In the genomic region with DNA sequence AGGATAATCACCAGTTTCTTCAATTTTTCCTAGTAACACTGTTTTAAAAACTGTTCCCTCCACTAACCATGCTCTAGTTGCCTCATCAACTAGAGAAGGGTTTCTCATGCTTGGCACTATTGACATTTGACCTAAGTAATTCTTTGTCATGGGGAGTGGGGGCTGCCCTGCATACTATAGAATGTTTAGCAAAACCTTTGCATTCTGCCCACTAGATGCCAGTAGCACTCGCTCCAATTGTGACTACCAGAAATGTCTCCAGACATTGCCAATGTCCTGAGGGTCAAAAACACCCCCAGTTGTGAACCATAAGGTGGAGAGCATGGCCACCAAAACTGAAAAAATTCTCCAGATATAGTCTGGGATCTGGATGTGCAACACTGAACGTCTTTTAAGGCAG, we compare ENCODE assay signal across 13 cellular contexts. TPM values are rescaled to one million over a fixed set of nuclear protein-coding genes. Genes with fewer than 3 reads are reported as not detected.
DNase-seq lines count a peak whose midpoint lies in the region; ATAC-seq, FAIRE-seq and TF ChIP-seq lines count a peak whose summit lies in the region.
"Had no signal": no experiment of that assay in that cellular context is flagged by ENCODE, and none has a peak within 500 bp of the region (broad histone marks: within the 10 kb centered on the region; RNA-seq: fewer than 3 reads in every experiment).

No MANE protein-coding gene starts in this region.

- H3K4me1 ChIP-seq in breast epithelium (no peaks in the 10 kb centered on the region), Loucy (ENCODE audit: insufficient read depth, low read length, poor library complexity, severe bottlenecking) (no peaks in the 10 kb centered on the region), psoas muscle (no peaks in the 10 kb centered on the region)

- DNase-seq in MCF 10A (ENCODE audit: unreplicated experiment) (peak; percentile 36), breast epithelium (ENCODE audit: low spot score in 2 of 2) (no peak), bronchial epithelial cell (ENCODE audit: low read depth) (peak; percentile 48), psoas muscle (no peak), posterior vena cava (ENCODE audit: low spot score) (no peak), middle frontal gyrus (ENCODE audit: extremely low spot score, low spot score) (no peak)
- DNase-seq in stimulated activated CD4-positive, alpha-beta T cell treated with anti-CD3 and anti-CD28 coated beads, Interleukin-4, amount 100 ng/mL, for 1 hour = no peak
- DNase-seq: activated CD4-positive, alpha-beta T cell treated with anti-CD3 and anti-CD28 coated beads, Interleukin-2, amount 50 U/mL, for 4 hours; erythroblast; left ventricle myocardium superior; SIG-M5 had no signal

- CTCF ChIA-PET in MCF 10A (lab: Yijun Ruan, JAX) = interaction anchor here (0.8 to 16.8 kb wide), 12 partner anchors 9 to 135 kb away, joined by 3 to 242 read pairs (median 4); no protein-coding TSS in a partner anchor

- no peaks in the 10 kb centered on the region for H3K79me2 ChIP-seq in Loucy (ENCODE audit: insufficient read depth, low read length)

- POLR2A ChIA-PET in MCF 10A (lab: Yijun Ruan, JAX) = interaction anchor here (0.6 to 3.8 kb wide), 6 partner anchors 11 to 89 kb away, joined by 4 to 31 read pairs (median 6); no protein-coding TSS in a partner anchor

- H3K27ac ChIP-seq in breast epithelium (no peak overlapping the region), psoas muscle (no peak overlapping the region)
- H3K27ac ChIP-seq: BLaER1 treated with 17β-estradiol and CSF1 and Interleukin-3, amounts not matched to agents 10 nM and 100 nM had no signal

- FAIRE-seq in bronchial epithelial cell (lab: Jason Lieb, UNC) = no peak

- no peak overlapping the region for H3K4me2 ChIP-seq in Loucy (ENCODE audit: low read depth, low read length, poor library complexity, severe bottlenecking)
- H3K4me2 ChIP-seq: BLaER1 treated with 17β-estradiol and CSF1 and Interleukin-3, amounts not matched to agents 10 nM and 100 nM had no signal

- H3K9ac ChIP-seq in Loucy (ENCODE audit: low read depth, low read length, poor library complexity, severe bottlenecking) = no peak overlapping the region
- H3K9ac ChIP-seq: BLaER1 treated with 17β-estradiol and CSF1 and Interleukin-3, amounts not matched to agents 10 nM and 100 nM had no signal

- H3K36me3 ChIP-seq in breast epithelium (no peaks in the 10 kb centered on the region), Loucy (ENCODE audit: insufficient read depth, low read length) (no peaks in the 10 kb centered on the region), bronchial epithelial cell (ENCODE audit: control insufficient read depth, insufficient read depth, low read length) (no peaks in the 10 kb centered on the region), psoas muscle (ENCODE audit: insufficient read depth in 1 of 2, low read depth in 1 of 2) (no peaks in the 10 kb centered on the region)
- H3K36me3 ChIP-seq: BLaER1 treated with 17β-estradiol and CSF1 and Interleukin-3, amounts not matched to agents 10 nM and 100 nM had no signal

- H3K4me3 Mint-ChIP-seq in MCF 10A (ENCODE audit: unreplicated experiment) = no peak overlapping the region

- TF ChIP-seq POLR2A in breast epithelium (IDR thresholded peaks at IDR 0.05) = no peak

- H3K27me3 ChIP-seq in breast epithelium = no peaks in the 10 kb centered on the region
- H3K27me3 ChIP-seq in Loucy (ENCODE audit: insufficient read depth, low read length, poor library complexity, severe bottlenecking) = no peaks in the 10 kb centered on the region
- H3K27me3 ChIP-seq in bronchial epithelial cell (ENCODE audit: control insufficient read depth, insufficient read depth, low read length) = no peaks in the 10 kb centered on the region
- peaks cover 0 to 4% (median 0%) of the 10 kb centered on the region in 3 donors for H3K27me3 ChIP-seq in psoas muscle (ENCODE audit: insufficient read depth in 3 of 3, low read length in 2 of 3)
- H3K27me3 ChIP-seq: BLaER1 treated with 17β-estradiol and CSF1 and Interleukin-3, amounts not matched to agents 10 nM and 100 nM had no signal

- no peaks in the 10 kb centered on the region for H3K9me2 ChIP-seq in Loucy (replicated peaks; ENCODE audit: low read depth, low read length)

- H3K27me3 Mint-ChIP-seq in MCF 10A (ENCODE audit: insufficient read depth, unreplicated experiment) = no peaks in the 10 kb centered on the region

- WGBS in psoas muscle, 3 donors = 34 to 44% (median 38%) methylated on average over 2 of the region's 2 CpGs

- intact Hi-C loops in MCF 10A (cut with micrococcal nuclease) = loop anchor here (1.0 to 10.0 kb wide), 4 partner anchors 37 to 215 kb away; a partner anchor contains a TSS
- intact Hi-C loops in breast epithelium (cut with DNase I; ENCODE audit: low total_unique reads) = no loop called here
- intact Hi-C loops in psoas muscle (cut with DNase I) = no loop called here
- intact Hi-C loops in posterior vena cava (cut with DNase I) = no loop called here

- no peaks in the 10 kb centered on the region for H3K9me3 Mint-ChIP-seq in MCF 10A (ENCODE audit: unreplicated experiment)

- BruUV-seq in MCF 10A (replicated peaks; lab: Mats Ljungman, UMichigan) = no TSS peak

- no peaks in the 10 kb centered on the region for H3K36me3 Mint-ChIP-seq in MCF 10A (ENCODE audit: insufficient read depth, unreplicated experiment)

- H3K27ac Mint-ChIP-seq in MCF 10A (ENCODE audit: low read depth, unreplicated experiment) = no peak overlapping the region

- H3K4me1 Mint-ChIP-seq in MCF 10A (ENCODE audit: insufficient read depth, unreplicated experiment) = no peaks in the 10 kb centered on the region

- no peaks in the 10 kb centered on the region for H3F3A ChIP-seq in Loucy (ENCODE audit: low read depth)

- ATAC-seq in psoas muscle = peak in 1 of 4 donors; percentile 49
- ATAC-seq: left ventricle myocardium superior had no signal

- no peaks in the 10 kb centered on the region for H4K20me1 ChIP-seq in Loucy (ENCODE audit: insufficient read depth, low read length, poor library complexity, severe bottlenecking)
- H4K20me1 ChIP-seq: BLaER1 treated with 17β-estradiol and CSF1 and Interleukin-3, amounts not matched to agents 10 nM and 100 nM had no signal

- H3K4me3 ChIP-seq in breast epithelium (no peak overlapping the region), Loucy (ENCODE audit: low read length, poor library complexity, severe bottlenecking) (no peak overlapping the region), bronchial epithelial cell (ENCODE audit: low read depth, low read length) (no peak overlapping the region), psoas muscle (no peak overlapping the region)
- H3K4me3 ChIP-seq: BLaER1 treated with 17β-estradiol and CSF1 and Interleukin-3, amounts not matched to agents 10 nM and 100 nM had no signal

- H2AFZ ChIP-seq in Loucy (ENCODE audit: low read length) = no peak overlapping the region

- H3K9me3 ChIP-seq in breast epithelium (no peaks in the 10 kb centered on the region), Loucy (ENCODE audit: insufficient read depth, low read depth, low read length) (no peaks in the 10 kb centered on the region), psoas muscle (no peaks in the 10 kb centered on the region)
- H3K9me3 ChIP-seq: BLaER1 treated with 17β-estradiol and CSF1 and Interleukin-3, amounts not matched to agents 10 nM and 100 nM had no signal

- TF ChIP-seq CTCF in MCF 10A (IDR thresholded peaks at IDR 0.05; ENCODE audit: unreplicated experiment) (peak; percentile 52), breast epithelium (IDR thresholded peaks at IDR 0.05) (no peak), Loucy (conservative IDR thresholded peaks at IDR 0.05; ENCODE audit: low read length) (peak; percentile 28), bronchial epithelial cell (IDR thresholded peaks at IDR 0.05; ENCODE audit: insufficient read depth, low read length, severe bottlenecking) (peak; percentile 61), psoas muscle (IDR thresholded peaks at IDR 0.05) (peak; percentile 25)

RNA-seq across cellular contexts. Expression of a gene that starts 27.6 kb away (rescaled TPM):
- 71.6 and 88.4 TPM in 2 replicates for total RNA-seq in MCF 10A (2022)
- total RNA-seq in breast epithelium = 10 to 100 TPM; 42.0 to 57.5 (median 48.8) TPM
- total RNA-seq in bronchial epithelial cell = 36.6 and 39.9 TPM in 2 replicates
- 10 to 100 TPM; 15.1 to 35.4 (median 23.4) TPM for total RNA-seq in psoas muscle
- 10 to 100 TPM in 2 of 3 donors, 1 to 10 TPM in 1; 7.4 to 34.6 (median 28.2) TPM for polyA plus RNA-seq in psoas muscle
- total RNA-seq in posterior vena cava = 10 to 100 TPM; 17.6 to 28.4 TPM

Comparison
In these comparisons a context has a peak if more than half of its experiments do, and no peak if none do; other contexts are left out.
1. DNase-seq: peak in MCF 10A (single experiment) and bronchial epithelial cell (single experiment); none in breast epithelium (0 of 2), psoas muscle (0 of 2), posterior vena cava (single experiment), stimulated activated CD4-positive, alpha-beta T cell treated with anti-CD3 and anti-CD28 coated beads, Interleukin-4, amount 100 ng/mL, for 1 hour (single experiment) and middle frontal gyrus (single experiment).
2. CTCF ChIP-seq: peak in MCF 10A (single experiment), Loucy (single experiment), bronchial epithelial cell (single experiment) and psoas muscle (single experiment); none in breast epithelium (0 of 3).